ENCODE assay signal across 2 cellular contexts in the genomic region with DNA sequence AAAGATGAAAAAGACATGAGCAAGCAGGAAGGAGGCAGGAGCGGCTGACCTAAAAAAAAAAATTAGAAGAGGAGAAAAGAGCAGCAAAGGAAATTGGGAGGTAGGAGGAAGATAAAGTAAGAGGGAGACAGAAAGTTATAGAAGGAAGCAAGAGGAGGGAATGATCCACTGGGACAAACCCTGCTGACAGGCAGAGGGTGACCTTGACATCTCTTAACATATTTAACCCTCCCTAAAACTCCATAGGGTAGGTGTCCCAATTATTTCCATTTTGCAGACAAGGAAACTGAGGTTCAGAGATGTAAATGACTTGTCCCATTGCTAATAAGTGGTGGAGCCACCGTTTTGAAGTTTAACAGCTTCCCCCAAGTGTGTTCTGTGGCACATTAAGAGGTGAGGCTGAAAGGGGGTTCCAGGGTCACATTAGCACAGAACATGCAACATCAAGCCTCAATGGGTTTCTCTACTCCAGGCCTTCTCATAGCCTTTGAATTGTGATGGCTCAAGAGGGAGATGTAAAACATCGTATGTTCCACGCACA.
TF ChIP-seq lines count a peak whose summit lies in the region.

No MANE protein-coding gene starts in this region.

TF ChIP-seq in SK-N-SH, 30 proteins besides CTCF, POLR2A, EP300 and RAD21:
- TF ChIP-seq MXI1 (IDR thresholded peaks at IDR 0.05; ENCODE audit: low read depth, low read length) (no peak), NRF1 (IDR thresholded peaks at IDR 0.05; ENCODE audit: low read depth, low read length) (no peak)

TF ChIP-seq in SK-N-SH treated with all-trans-retinoic acid at 6 μM for 48 hours, 23 proteins besides CTCF, POLR2A, EP300 and RAD21:
- TF ChIP-seq ZFP30 (CRISPR knock-in tag; IDR thresholded peaks at IDR 0.05) (no peak), PPARA (CRISPR knock-in tag; IDR thresholded peaks at IDR 0.05; ENCODE audit: borderline replicate concordance) (no peak)
